ENCODE assay signal across 8 cellular contexts in the genomic region with DNA sequence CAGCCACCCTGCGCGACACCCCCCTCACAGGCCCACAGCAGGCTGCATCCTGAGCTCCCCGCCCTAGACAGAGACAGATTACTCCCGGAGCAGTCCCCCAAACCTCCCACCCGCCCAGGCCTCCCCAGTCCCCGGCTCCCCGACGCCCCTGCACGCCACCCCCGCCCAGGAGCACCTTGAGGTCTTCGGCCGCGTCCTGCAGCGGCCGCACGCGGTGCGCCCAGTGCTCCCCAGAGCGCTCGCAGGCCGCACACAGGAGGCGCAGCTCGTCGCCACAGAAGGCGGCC. TPM values are rescaled to one million over a fixed set of nuclear protein-coding genes. Genes with fewer than 3 reads are reported as not detected.
DNase-seq lines count a peak whose midpoint lies in the region; ATAC-seq and TF ChIP-seq lines count a peak whose summit lies in the region.

No MANE protein-coding gene starts in this region.

- ATAC-seq in HG03280 (IDR thresholded peaks at IDR 0.05; ENCODE audit: unreplicated experiment) (peak; percentile 27), left lung (peak; percentile 38)

- peak overlapping the region; percentile 92 for H3K27ac Mint-ChIP-seq in activated T-cell treated with anti-CD3 and anti-CD28 coated beads, Interleukin-2, amount 50 U/mL, for 24 hours
- peak overlapping the region; percentile 86 for H3K27ac Mint-ChIP-seq in type B pancreatic cell

- intact Hi-C loops in left lung (cut with DNase I) = no loop called here

- H3K27me3 ChIP-seq in left lung = no peaks in the 10 kb centered on the region

- H3K27ac ChIP-seq in angular gyrus (ENCODE audit: low read depth, low read length) (peak overlapping the region; percentile 52), left lung (peak overlapping the region; percentile 85 to 93)

- no peaks in the 10 kb centered on the region for H3K9me3 Mint-ChIP-seq in activated T-cell treated with anti-CD3 and anti-CD28 coated beads, Interleukin-2, amount 50 U/mL, for 24 hours
- H3K9me3 Mint-ChIP-seq in type B pancreatic cell = no peaks in the 10 kb centered on the region

- no peaks in the 10 kb centered on the region for H3K9me3 ChIP-seq in left lung

- no peak for TF ChIP-seq CTCF in left lung (IDR thresholded peaks at IDR 0.05)
- no peak for TF ChIP-seq CTCF in type B pancreatic cell (conservative IDR thresholded peaks at IDR 0.05)

- peak overlapping the region; percentile 94 for H3K4me3 Mint-ChIP-seq in activated T-cell treated with anti-CD3 and anti-CD28 coated beads, Interleukin-2, amount 50 U/mL, for 24 hours
- H3K4me3 Mint-ChIP-seq in type B pancreatic cell = peak overlapping the region; percentile 94

- H3K36me3 Mint-ChIP-seq in activated T-cell treated with anti-CD3 and anti-CD28 coated beads, Interleukin-2, amount 50 U/mL, for 24 hours (ENCODE audit: low read depth) = peaks cover 53% of the 10 kb centered on the region
- H3K36me3 Mint-ChIP-seq in type B pancreatic cell = no peaks in the 10 kb centered on the region

- H3K36me3 ChIP-seq in left lung = peaks cover 0 to 35% of the 10 kb centered on the region in 2 donors

- peaks cover 23 to 45% of the 10 kb centered on the region in 2 donors for H3K4me1 ChIP-seq in left lung

- DNase-seq in activated T-cell treated with anti-CD3 and anti-CD28 coated beads, Interleukin-2, amount 50 U/mL, for 24 hours = no peak
- DNase-seq in activated T-cell treated with anti-CD3 and anti-CD28 coated beads for 4 hours = no peak
- DNase-seq in left lung = no peak
- DNase-seq in type B pancreatic cell (ENCODE audit: extremely low spot score, unreplicated experiment) = no peak
- no peak for DNase-seq in NCI-H187 treated with DMSO at 0.1 percent for 48 hours (lab: John Stamatoyannopoulos, UW)
- no peak for DNase-seq in activated effector memory CD4-positive, alpha-beta T cell treated with Interleukin-2 at 50 U/mL for 16 hours

- peaks cover 54% of the 10 kb centered on the region for H3K4me1 Mint-ChIP-seq in activated T-cell treated with anti-CD3 and anti-CD28 coated beads, Interleukin-2, amount 50 U/mL, for 24 hours (ENCODE audit: low read depth)
- peaks cover 23% of the 10 kb centered on the region for H3K4me1 Mint-ChIP-seq in type B pancreatic cell (ENCODE audit: unreplicated experiment)

- H3K27me3 Mint-ChIP-seq in activated T-cell treated with anti-CD3 and anti-CD28 coated beads, Interleukin-2, amount 50 U/mL, for 24 hours = no peaks in the 10 kb centered on the region
- no peaks in the 10 kb centered on the region for H3K27me3 Mint-ChIP-seq in type B pancreatic cell

- H3K4me3 ChIP-seq in left lung = peak overlapping the region; percentile 95 to 99

RNA-seq across cellular contexts. Expression of a gene that starts 0.7 kb away (rescaled TPM):
- 10 to 100 TPM; 21.5 to 27.1 TPM for total RNA-seq in left lung
- 33.6 and 38.0 TPM in 2 replicates for total RNA-seq in type B pancreatic cell (ENCODE audit: low replicate concordance)

RNA-seq across cellular contexts. Expression of a gene that starts 10.7 kb away (rescaled TPM):
- total RNA-seq in left lung (1 to 10 TPM; 1.3 to 2.9 TPM), type B pancreatic cell (ENCODE audit: low replicate concordance) (7.8 and 9.4 TPM in 2 replicates)
